Comparison of ENCODE assay signal across 8 cellular contexts in genomic region chr3:69200384-69201068, GRCh38.
DNase-seq lines count a peak whose midpoint lies in the region; ATAC-seq and TF ChIP-seq lines count a peak whose summit lies in the region.

No MANE protein-coding gene starts in this region.

- peak overlapping the region; percentile 12 to 24 for H3K27ac ChIP-seq in ascending aorta
- H3K27ac ChIP-seq in OCI-LY7 (ENCODE audit: low read depth, low read length, poor library complexity, severe bottlenecking) = no peak overlapping the region

- H3K36me3 ChIP-seq in Caco-2 (ENCODE audit: control insufficient read depth, insufficient read depth, low read length) = no peaks in the 10 kb centered on the region
- no peaks in the 10 kb centered on the region for H3K36me3 ChIP-seq in ascending aorta
- H3K36me3 ChIP-seq in OCI-LY7 (ENCODE audit: insufficient read depth, low read length) = no peaks in the 10 kb centered on the region

- H3K79me2 ChIP-seq in OCI-LY7 (ENCODE audit: insufficient read depth, low read depth, low read length) = no peaks in the 10 kb centered on the region

- H3K27me3 ChIP-seq in Caco-2 (replicated peaks; ENCODE audit: control insufficient read depth, insufficient read depth, low read length) (no peaks in the 10 kb centered on the region), ascending aorta (no peaks in the 10 kb centered on the region)

- DNase-seq in Caco-2 (peak; percentile 73 to 74), NCI-H526 (lab: John Stamatoyannopoulos, UW) (peak; percentile 41 to 58), ascending aorta (ENCODE audit: low spot score in 2 of 2) (no peak), iPS-NIHi7 (ENCODE audit: extremely low spot score) (peak; percentile 44), OCI-LY7 (ENCODE audit: low spot score) (no peak), T1000 (lab: John Stamatoyannopoulos, UW) (no peak)
- DNase-seq in stimulated activated CD4-positive, alpha-beta T cell treated with anti-CD3 and anti-CD28 coated beads, Interleukin-12 subunit alpha, Interleukin-12 subunit beta, amount 100 ng/mL, for 48 hours (ENCODE audit: low read depth in 2 of 3, low spot score in 1 of 3) = peak in 2 of 3 donors; percentile 46 to 47

- no peaks in the 10 kb centered on the region for H3K9me3 ChIP-seq in Caco-2
- H3K9me3 ChIP-seq in ascending aorta = no peaks in the 10 kb centered on the region
- no peaks in the 10 kb centered on the region for H3K9me3 ChIP-seq in OCI-LY7 (ENCODE audit: low read length)

- peak overlapping the region; percentile 94 for H3K27ac Mint-ChIP-seq in Caco-2 (ENCODE audit: unreplicated experiment)

- ATAC-seq in HG02678 (IDR thresholded peaks at IDR 0.05; ENCODE audit: unreplicated experiment) = no peak

- no peak for TF ChIP-seq CTCF in Caco-2 (IDR thresholded peaks at IDR 0.05; ENCODE audit: insufficient read depth in 1 of 2, low read depth in 1 of 2, low read length in 1 of 2, severe bottlenecking in 1 of 2, unreplicated experiment in 1 of 2)
- TF ChIP-seq CTCF in ascending aorta (IDR thresholded peaks at IDR 0.05) = no peak
- no peak for TF ChIP-seq CTCF in OCI-LY7 (conservative IDR thresholded peaks at IDR 0.05; ENCODE audit: low read length)

- intact Hi-C loops in Caco-2 (cut with micrococcal nuclease; ENCODE audit: unreplicated experiment) = loop anchor here (2.0 kb wide), 1 partner anchor 50 kb away; no protein-coding TSS in a partner anchor
- intact Hi-C loops in ascending aorta (cut with DNase I) = no loop called here
- intact Hi-C loops in OCI-LY7 (cut with micrococcal nuclease; ENCODE audit: unreplicated experiment) = no loop called here

- H3K4me1 Mint-ChIP-seq in Caco-2 (ENCODE audit: low read depth, unreplicated experiment) = peaks cover 40% of the 10 kb centered on the region

- no peaks in the 10 kb centered on the region for H3K27me3 Mint-ChIP-seq in Caco-2 (ENCODE audit: insufficient read depth, unreplicated experiment)

- H3K4me3 ChIP-seq in Caco-2 (ENCODE audit: low read depth, low read length) = peak overlapping the region; percentile 22
- H3K4me3 ChIP-seq in ascending aorta = peak overlapping the region; percentile 42 to 63
- H3K4me3 ChIP-seq in OCI-LY7 (ENCODE audit: low read depth, low read length, poor library complexity, severe bottlenecking) = no peak overlapping the region

- POLR2A ChIA-PET in Caco-2 (lab: Charles Lee) (interaction anchor here (1.3 kb wide), 1 partner anchor 48 kb away, joined by 3 read pairs; no protein-coding TSS in a partner anchor), OCI-LY7 (lab: Charles Lee) (no interaction called here)

- CTCF ChIA-PET in Caco-2 (lab: Charles Lee) (no interaction called here), OCI-LY7 (lab: Charles Lee; ENCODE audit: unreplicated experiment) (no interaction called here)

- no peak overlapping the region for H2AFZ ChIP-seq in OCI-LY7 (ENCODE audit: low read length)

- H3K36me3 Mint-ChIP-seq in Caco-2 (ENCODE audit: insufficient read depth, unreplicated experiment) = peaks cover 66% of the 10 kb centered on the region

- peak overlapping the region; percentile 73 for H3K4me3 Mint-ChIP-seq in Caco-2 (ENCODE audit: unreplicated experiment)

- H3K4me2 ChIP-seq in OCI-LY7 (ENCODE audit: low read length) = no peak overlapping the region

- H3K9me3 Mint-ChIP-seq in Caco-2 (ENCODE audit: unreplicated experiment) = no peaks in the 10 kb centered on the region

- H3K4me1 ChIP-seq in Caco-2 (peaks cover 47% of the 10 kb centered on the region), ascending aorta (no peaks in the 10 kb centered on the region), OCI-LY7 (ENCODE audit: insufficient read depth, low read length, poor library complexity, severe bottlenecking) (no peaks in the 10 kb centered on the region)

- no peaks in the 10 kb centered on the region for H3K9me2 ChIP-seq in OCI-LY7 (ENCODE audit: insufficient read depth, low read length)

- BruUV-seq in Caco-2 (replicated peaks; lab: Mats Ljungman, UMichigan) = no TSS peak
- no TSS peak for BruUV-seq in OCI-LY7 (replicated peaks; lab: Mats Ljungman, UMichigan)

- H4K20me1 ChIP-seq in OCI-LY7 (ENCODE audit: insufficient read depth, low read length) = no peaks in the 10 kb centered on the region

Comparison
In these comparisons a context has a peak if more than half of its experiments do, and no peak if none do; other contexts are left out.
1. DNase-seq: peak in Caco-2 (2 of 2), NCI-H526 (2 of 2), iPS-NIHi7 (single experiment) and stimulated activated CD4-positive, alpha-beta T cell treated with anti-CD3 and anti-CD28 coated beads, Interleukin-12 subunit alpha, Interleukin-12 subunit beta, amount 100 ng/mL, for 48 hours (2 of 3); none in ascending aorta (0 of 2), OCI-LY7 (single experiment) and T1000 (single experiment).